22 cellular contexts compared by ENCODE assay signal in the genomic region with DNA sequence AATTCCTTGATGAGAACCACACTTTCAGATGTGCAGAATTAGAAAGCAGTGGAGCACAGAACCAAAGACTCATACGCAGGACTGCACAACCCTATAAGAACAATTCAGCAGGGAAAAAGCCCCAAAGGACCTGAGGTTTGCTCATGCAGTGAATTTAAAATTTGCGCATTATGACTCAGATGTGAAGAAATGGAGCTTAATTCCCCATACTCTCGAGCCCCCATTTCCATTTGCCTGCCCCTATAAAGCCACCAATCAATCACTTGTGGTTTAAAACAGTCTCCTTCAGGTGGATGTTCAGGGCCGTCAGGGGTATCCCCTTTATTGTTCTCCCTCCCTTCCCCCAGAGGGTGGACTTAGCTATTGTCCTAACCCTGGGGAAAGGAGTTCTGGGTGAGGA.
"Had no signal": no experiment of that assay in that cellular context is flagged by ENCODE, and none has a peak within 500 bp of the region (broad histone marks: within the 10 kb centered on the region; RNA-seq: fewer than 3 reads in every experiment).

No MANE protein-coding gene starts in this region.

- H3K27me3 ChIP-seq: adrenal gland, SJSA1 had no signal

- H3K27ac ChIP-seq: adrenal gland, SJSA1 had no signal

- ATAC-seq: activated CD4-positive, CD25-positive, alpha-beta regulatory T cell treated with anti-CD3 and anti-CD28 coated beads, Interleukin-2, amount 50 U/mL, for 24 hours; activated CD8-positive, alpha-beta T cell treated with anti-CD3 and anti-CD28 coated beads, Interleukin-2, amount 10 ng/mL, durations not matched to agents 7 days and 5 days; PC-3; SK-N-SH treated with all-trans-retinoic acid at 6 μM for 48 hours had no signal

- DNase-seq: activated CD4-positive, alpha-beta T cell treated with anti-CD3 and anti-CD28 coated beads for 4 hours; activated CD8-positive, alpha-beta memory T cell treated with anti-CD3 and anti-CD28 coated beads, Interleukin-2, amount 50 U/mL, for 48 hours; activated CD8-positive, alpha-beta T cell treated with anti-CD3 and anti-CD28 coated beads, Interleukin-2, amount 10 ng/mL, durations not matched to agents 7 days and 5 days; activated naive CD4-positive, alpha-beta T cell treated with anti-CD3 and anti-CD28 coated beads, Interleukin-2, amount 50 U/mL, for 16 hours; activated naive CD8-positive, alpha-beta T cell treated with anti-CD3 and anti-CD28 coated beads, Interleukin-2, amount 10 ng/mL, durations not matched to agents 7 days and 5 days; activated T-cell treated with anti-CD3 and anti-CD28 coated beads, Interleukin-2, amount 50 U/mL, for 1 hour; adrenal gland; anterior cingulate cortex; cerebellar nuclear complex; NCI-H1048; NCI-H1417; NCI-H1930; NCI-H2107; NCI-H2171 treated with DMSO at 0.1 percent for 48 hours; NCI-H226; NCI-H69; PC-3; SHP77; SW 1271 had no signal

- H3K36me3 ChIP-seq: adrenal gland, SJSA1 had no signal

- H3K4me1 ChIP-seq: adrenal gland had no signal

- H3K4me3 ChIP-seq: adrenal gland, SJSA1 had no signal

- H3K9me3 ChIP-seq: adrenal gland, SJSA1 had no signal
